In genomic region chr10:12081879-12082560, GRCh38 we compare ENCODE assay signal across 18 cellular contexts. TPM values are rescaled to one million over a fixed set of nuclear protein-coding genes. Genes with fewer than 3 reads are reported as not detected.
DNase-seq lines count a peak whose midpoint lies in the region; ATAC-seq and TF ChIP-seq lines count a peak whose summit lies in the region.
"Had no signal": no experiment of that assay in that cellular context is flagged by ENCODE, and none has a peak within 500 bp of the region (broad histone marks: within the 10 kb centered on the region; RNA-seq: fewer than 3 reads in every experiment).

No MANE protein-coding gene starts in this region.

- H3K27me3 Mint-ChIP-seq in CD8-positive, alpha-beta T cell (ENCODE audit: low read depth), result no peaks in the 10 kb centered on the region
- H3K27me3 Mint-ChIP-seq in activated naive CD8-positive, alpha-beta T cell treated with anti-CD3 and anti-CD28 coated beads, Interleukin-2, amount 50 U/mL, for 24 hours, result no peaks in the 10 kb centered on the region
- H3K27me3 Mint-ChIP-seq: activated CD4-positive, alpha-beta memory T cell treated with anti-CD3 and anti-CD28 coated beads, Interleukin-2, amount 10 ng/mL, durations not matched to agents 7 days and 5 days; naive thymus-derived CD4-positive, alpha-beta T cell had no signal

- in situ Hi-C loops in astrocyte of the spinal cord (cut with HindIII; ENCODE audit: low sequenced_read_pairs), result no loop called here

- ATAC-seq in CD8-positive, alpha-beta T cell, result no peak
- ATAC-seq in activated naive CD8-positive, alpha-beta T cell treated with anti-CD3 and anti-CD28 coated beads, Interleukin-2, amount 50 U/mL, for 24 hours, result no peak
- ATAC-seq: lower lobe of right lung; naive thymus-derived CD4-positive, alpha-beta T cell had no signal

- no peaks in the 10 kb centered on the region for H3K4me1 Mint-ChIP-seq in CD8-positive, alpha-beta T cell (ENCODE audit: low read depth)
- peaks cover 21% of the 10 kb centered on the region for H3K4me1 Mint-ChIP-seq in activated naive CD8-positive, alpha-beta T cell treated with anti-CD3 and anti-CD28 coated beads, Interleukin-2, amount 50 U/mL, for 24 hours
- H3K4me1 Mint-ChIP-seq: activated CD4-positive, alpha-beta memory T cell treated with anti-CD3 and anti-CD28 coated beads, Interleukin-2, amount 10 ng/mL, durations not matched to agents 7 days and 5 days had no signal

- no peak overlapping the region for H3K27ac ChIP-seq in HEK293 (ENCODE audit: extremely low read depth, low read depth, low read length)
- H3K27ac ChIP-seq in CD8-positive, alpha-beta T cell (ENCODE audit: low read depth, low read length), result no peak overlapping the region
- H3K27ac ChIP-seq: dorsolateral prefrontal cortex, lower lobe of right lung, PC-9, prostate gland had no signal

- H3K36me3 ChIP-seq in HEK293 (ENCODE audit: control insufficient read depth in 2 of 2, insufficient read depth in 1 of 2, low read length in 2 of 2), result peaks cover 35 to 36% of the 10 kb centered on the region in 2 experiments; a peak in 2 of 3 replicates
- peaks cover 5% of the 10 kb centered on the region for H3K36me3 ChIP-seq in CD8-positive, alpha-beta T cell (ENCODE audit: insufficient read depth, low read length)

- no peaks in the 10 kb centered on the region for H3K9me3 Mint-ChIP-seq in CD8-positive, alpha-beta T cell
- H3K9me3 Mint-ChIP-seq in activated naive CD8-positive, alpha-beta T cell treated with anti-CD3 and anti-CD28 coated beads, Interleukin-2, amount 50 U/mL, for 24 hours, result no peaks in the 10 kb centered on the region
- H3K9me3 Mint-ChIP-seq: activated CD4-positive, alpha-beta memory T cell treated with anti-CD3 and anti-CD28 coated beads, Interleukin-2, amount 10 ng/mL, durations not matched to agents 7 days and 5 days; naive thymus-derived CD4-positive, alpha-beta T cell had no signal

- H3K4me3 ChIP-seq in HEK293 (ENCODE audit: low read depth, low read length) (no peak overlapping the region), astrocyte of the spinal cord (ENCODE audit: low read depth, low read length) (no peak overlapping the region), foreskin fibroblast (ENCODE audit: low read depth in 1 of 2, low read length in 2 of 2) (no peak overlapping the region)
- H3K4me3 ChIP-seq in CD8-positive, alpha-beta T cell (ENCODE audit: low read depth, low read length), result no peak overlapping the region
- H3K4me3 ChIP-seq: dorsolateral prefrontal cortex, lower lobe of right lung, PC-9, prostate gland had no signal

- no peaks in the 10 kb centered on the region for H3K27me3 ChIP-seq in CD8-positive, alpha-beta T cell (ENCODE audit: insufficient read depth, low read length)
- H3K27me3 ChIP-seq: dorsolateral prefrontal cortex had no signal

- H3K36me3 Mint-ChIP-seq in CD8-positive, alpha-beta T cell, result peaks cover 52% of the 10 kb centered on the region
- H3K36me3 Mint-ChIP-seq in activated naive CD8-positive, alpha-beta T cell treated with anti-CD3 and anti-CD28 coated beads, Interleukin-2, amount 50 U/mL, for 24 hours (ENCODE audit: low read depth), result peaks cover 9% of the 10 kb centered on the region

- TF ChIP-seq CTCF in HEK293 (tag by site-specific recombination; IDR thresholded peaks at IDR 0.05) (no peak), astrocyte of the spinal cord (IDR thresholded peaks at IDR 0.05; ENCODE audit: low read depth, low read length) (no peak), foreskin fibroblast (IDR thresholded peaks at IDR 0.05; ENCODE audit: low read depth, low read length) (no peak)
- TF ChIP-seq CTCF in CD8-positive, alpha-beta T cell (IDR thresholded peaks at IDR 0.05), result no peak

- DNase-seq in AG08396 (ENCODE audit: low spot score) (peak; percentile 30), astrocyte of the spinal cord (ENCODE audit: low read depth, low spot score) (peak; percentile 59), foreskin fibroblast (peak; percentile 68 to 72), NAMALWA (ENCODE audit: low spot score) (no peak), ecto neural progenitor cell (ENCODE audit: low spot score) (no peak)
- DNase-seq in CD8-positive, alpha-beta T cell, result no peak
- no peak for DNase-seq in activated naive CD8-positive, alpha-beta T cell treated with anti-CD3 and anti-CD28 coated beads, Interleukin-2, amount 50 U/mL, for 24 hours
- DNase-seq: activated CD4-positive, alpha-beta memory T cell treated with anti-CD3 and anti-CD28 coated beads, Interleukin-2, amount 10 ng/mL, durations not matched to agents 7 days and 5 days; DMS153; dorsolateral prefrontal cortex; lower lobe of right lung; MM.1S; naive thymus-derived CD4-positive, alpha-beta T cell; NCI-H2029 treated with DMSO at 0.1 percent for 48 hours; NCI-H526; PC-9 had no signal

- CTCF ChIA-PET in HEK293 (lab: Yijun Ruan, JAX), result no interaction called here
- CTCF ChIA-PET in CD8-positive, alpha-beta T cell (lab: Charles Lee), result no interaction called here

- POLR2A ChIA-PET in HEK293 (lab: Yijun Ruan, JAX), result interaction anchor here (0.5 kb wide), 1 partner anchor 39 kb away, joined by 3 read pairs; the partner anchor contains the start of gene UPF2
- POLR2A ChIA-PET in CD8-positive, alpha-beta T cell (lab: Charles Lee), result no interaction called here

- no peaks in the 10 kb centered on the region for H3K4me1 ChIP-seq in HEK293 (ENCODE audit: control insufficient read depth, insufficient read depth, low read length)
- no peaks in the 10 kb centered on the region for H3K4me1 ChIP-seq in CD8-positive, alpha-beta T cell (ENCODE audit: insufficient read depth, low read length)
- H3K4me1 ChIP-seq: lower lobe of right lung, prostate gland had no signal

- H3K9me3 ChIP-seq in HEK293 (ENCODE audit: control insufficient read depth, insufficient read depth, low read depth, low read length), result no peaks in the 10 kb centered on the region
- no peaks in the 10 kb centered on the region for H3K9me3 ChIP-seq in CD8-positive, alpha-beta T cell (ENCODE audit: low read length)
- H3K9me3 ChIP-seq: lower lobe of right lung, prostate gland had no signal

- intact Hi-C loops in CD8-positive, alpha-beta T cell (cut with DNase I, micrococcal nuclease), result no loop called here

- H3K4me3 Mint-ChIP-seq in CD8-positive, alpha-beta T cell, result no peak overlapping the region
- H3K4me3 Mint-ChIP-seq in activated naive CD8-positive, alpha-beta T cell treated with anti-CD3 and anti-CD28 coated beads, Interleukin-2, amount 50 U/mL, for 24 hours, result no peak overlapping the region
- H3K4me3 Mint-ChIP-seq: activated CD4-positive, alpha-beta memory T cell treated with anti-CD3 and anti-CD28 coated beads, Interleukin-2, amount 10 ng/mL, durations not matched to agents 7 days and 5 days; naive thymus-derived CD4-positive, alpha-beta T cell had no signal

- H3K27ac Mint-ChIP-seq in CD8-positive, alpha-beta T cell, result no peak overlapping the region
- H3K27ac Mint-ChIP-seq in activated naive CD8-positive, alpha-beta T cell treated with anti-CD3 and anti-CD28 coated beads, Interleukin-2, amount 50 U/mL, for 24 hours, result no peak overlapping the region
- H3K27ac Mint-ChIP-seq: activated CD4-positive, alpha-beta memory T cell treated with anti-CD3 and anti-CD28 coated beads, Interleukin-2, amount 10 ng/mL, durations not matched to agents 7 days and 5 days; naive thymus-derived CD4-positive, alpha-beta T cell had no signal

TF ChIP-seq in HEK293, 187 proteins besides CTCF, POLR2A, EP300 and RAD21:
- TF ChIP-seq, protein P1, sequence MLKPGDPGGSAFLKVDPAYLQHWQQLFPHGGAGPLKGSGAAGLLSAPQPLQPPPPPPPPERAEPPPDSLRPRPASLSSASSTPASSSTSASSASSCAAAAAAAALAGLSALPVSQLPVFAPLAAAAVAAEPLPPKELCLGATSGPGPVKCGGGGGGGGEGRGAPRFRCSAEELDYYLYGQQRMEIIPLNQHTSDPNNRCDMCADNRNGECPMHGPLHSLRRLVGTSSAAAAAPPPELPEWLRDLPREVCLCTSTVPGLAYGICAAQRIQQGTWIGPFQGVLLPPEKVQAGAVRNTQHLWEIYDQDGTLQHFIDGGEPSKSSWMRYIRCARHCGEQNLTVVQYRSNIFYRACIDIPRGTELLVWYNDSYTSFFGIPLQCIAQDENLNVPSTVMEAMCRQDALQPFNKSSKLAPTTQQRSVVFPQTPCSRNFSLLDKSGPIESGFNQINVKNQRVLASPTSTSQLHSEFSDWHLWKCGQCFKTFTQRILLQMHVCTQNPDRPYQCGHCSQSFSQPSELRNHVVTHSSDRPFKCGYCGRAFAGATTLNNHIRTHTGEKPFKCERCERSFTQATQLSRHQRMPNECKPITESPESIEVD (tag by site-specific recombination; IDR thresholded peaks at IDR 0.05), result peak; percentile 54; the same call in 1 of the 2 replicates
- peak; percentile 81 for TF ChIP-seq ZNF121 (tag by site-specific recombination; IDR thresholded peaks at IDR 0.05)
- TF ChIP-seq ZNF132 (tag by site-specific recombination; IDR thresholded peaks at IDR 0.05; ENCODE audit: borderline replicate concordance), result no peak
- TF ChIP-seq, protein P2, sequence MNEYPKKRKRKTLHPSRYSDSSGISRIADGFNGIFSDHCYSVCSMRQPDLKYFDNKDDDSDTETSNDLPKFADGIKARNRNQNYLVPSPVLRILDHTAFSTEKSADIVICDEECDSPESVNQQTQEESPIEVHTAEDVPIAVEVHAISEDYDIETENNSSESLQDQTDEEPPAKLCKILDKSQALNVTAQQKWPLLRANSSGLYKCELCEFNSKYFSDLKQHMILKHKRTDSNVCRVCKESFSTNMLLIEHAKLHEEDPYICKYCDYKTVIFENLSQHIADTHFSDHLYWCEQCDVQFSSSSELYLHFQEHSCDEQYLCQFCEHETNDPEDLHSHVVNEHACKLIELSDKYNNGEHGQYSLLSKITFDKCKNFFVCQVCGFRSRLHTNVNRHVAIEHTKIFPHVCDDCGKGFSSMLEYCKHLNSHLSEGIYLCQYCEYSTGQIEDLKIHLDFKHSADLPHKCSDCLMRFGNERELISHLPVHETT (tag by site-specific recombination; IDR thresholded peaks at IDR 0.05), result no peak
TF ChIP-seq in HEK293: peak in this region for 2.

RNA-seq across cellular contexts. Expression of gene DHTKD1, which starts 13.3 kb away (rescaled TPM):
- total RNA-seq in CD8-positive, alpha-beta T cell, result 1 to 10 TPM; 6.6 TPM

RNA-seq across cellular contexts. Expression of gene UPF2, which starts 39.4 kb away (rescaled TPM):
- 10 to 100 TPM; 12.7 to 14.3 TPM for total RNA-seq in CD8-positive, alpha-beta T cell

RNA-seq across cellular contexts. Expression of gene SEC61A2, which starts 47.5 kb away (rescaled TPM):
- 10 to 100 TPM; 10.2 to 14.5 TPM for total RNA-seq in CD8-positive, alpha-beta T cell

Comparison
In these comparisons a context has a peak if more than half of its experiments do, and no peak if none do; other contexts are left out.
1. DNase-seq: peak in AG08396 (single experiment), astrocyte of the spinal cord (single experiment) and foreskin fibroblast (2 of 2); none in CD8-positive, alpha-beta T cell (0 of 7), NAMALWA (single experiment), ecto neural progenitor cell (single experiment) and activated naive CD8-positive, alpha-beta T cell treated with anti-CD3 and anti-CD28 coated beads, Interleukin-2, amount 50 U/mL, for 24 hours (single experiment).